2 cellular contexts compared by ENCODE assay signal in the genomic region with DNA sequence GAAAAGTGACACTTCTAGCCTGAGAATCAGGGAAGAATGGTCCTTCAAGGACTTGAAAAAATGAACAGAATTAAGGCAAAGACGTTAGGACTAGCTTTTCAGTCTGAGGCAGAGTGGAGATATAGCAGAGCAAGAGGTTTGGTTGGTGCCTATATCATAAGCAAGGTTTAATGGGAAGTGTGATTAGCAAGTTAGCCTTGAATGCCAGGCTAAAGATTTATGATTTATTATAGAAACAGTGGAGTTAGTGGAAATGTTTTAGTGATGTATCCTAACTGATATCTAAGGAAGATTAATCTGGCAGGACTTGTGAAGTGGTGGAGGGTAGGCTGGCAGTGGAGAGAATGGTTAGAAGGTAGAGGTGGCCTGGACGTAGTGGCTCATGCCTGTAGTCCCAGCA.
TF ChIP-seq lines count a peak whose summit lies in the region.

No MANE protein-coding gene starts in this region.

TF ChIP-seq in SK-N-SH, 30 proteins besides CTCF, POLR2A, EP300 and RAD21 (continued from another document):
- TF ChIP-seq ZBTB33 (IDR thresholded peaks at IDR 0.05; ENCODE audit: borderline replicate concordance, low read depth) = no peak
- TF ChIP-seq NFIC (IDR thresholded peaks at IDR 0.05; ENCODE audit: borderline replicate concordance) = no peak
- TF ChIP-seq, protein P1, sequence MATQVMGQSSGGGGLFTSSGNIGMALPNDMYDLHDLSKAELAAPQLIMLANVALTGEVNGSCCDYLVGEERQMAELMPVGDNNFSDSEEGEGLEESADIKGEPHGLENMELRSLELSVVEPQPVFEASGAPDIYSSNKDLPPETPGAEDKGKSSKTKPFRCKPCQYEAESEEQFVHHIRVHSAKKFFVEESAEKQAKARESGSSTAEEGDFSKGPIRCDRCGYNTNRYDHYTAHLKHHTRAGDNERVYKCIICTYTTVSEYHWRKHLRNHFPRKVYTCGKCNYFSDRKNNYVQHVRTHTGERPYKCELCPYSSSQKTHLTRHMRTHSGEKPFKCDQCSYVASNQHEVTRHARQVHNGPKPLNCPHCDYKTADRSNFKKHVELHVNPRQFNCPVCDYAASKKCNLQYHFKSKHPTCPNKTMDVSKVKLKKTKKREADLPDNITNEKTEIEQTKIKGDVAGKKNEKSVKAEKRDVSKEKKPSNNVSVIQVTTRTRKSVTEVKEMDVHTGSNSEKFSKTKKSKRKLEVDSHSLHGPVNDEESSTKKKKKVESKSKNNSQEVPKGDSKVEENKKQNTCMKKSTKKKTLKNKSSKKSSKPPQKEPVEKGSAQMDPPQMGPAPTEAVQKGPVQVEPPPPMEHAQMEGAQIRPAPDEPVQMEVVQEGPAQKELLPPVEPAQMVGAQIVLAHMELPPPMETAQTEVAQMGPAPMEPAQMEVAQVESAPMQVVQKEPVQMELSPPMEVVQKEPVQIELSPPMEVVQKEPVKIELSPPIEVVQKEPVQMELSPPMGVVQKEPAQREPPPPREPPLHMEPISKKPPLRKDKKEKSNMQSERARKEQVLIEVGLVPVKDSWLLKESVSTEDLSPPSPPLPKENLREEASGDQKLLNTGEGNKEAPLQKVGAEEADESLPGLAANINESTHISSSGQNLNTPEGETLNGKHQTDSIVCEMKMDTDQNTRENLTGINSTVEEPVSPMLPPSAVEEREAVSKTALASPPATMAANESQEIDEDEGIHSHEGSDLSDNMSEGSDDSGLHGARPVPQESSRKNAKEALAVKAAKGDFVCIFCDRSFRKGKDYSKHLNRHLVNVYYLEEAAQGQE (IDR thresholded peaks at IDR 0.05; ENCODE audit: low read depth, low read length) = no peak
- TF ChIP-seq ELF1 (IDR thresholded peaks at IDR 0.05) = no peak
- no peak for TF ChIP-seq SMC3 (IDR thresholded peaks at IDR 0.05; ENCODE audit: low read depth, low read length)
- TF ChIP-seq MAX (IDR thresholded peaks at IDR 0.05; ENCODE audit: low read depth) = no peak

TF ChIP-seq in SK-N-SH treated with all-trans-retinoic acid at 6 μM for 48 hours, 23 proteins besides CTCF, POLR2A, EP300 and RAD21 (continued from another document):
- TF ChIP-seq PATZ1 (CRISPR knock-in tag; IDR thresholded peaks at IDR 0.05; ENCODE audit: borderline replicate concordance) (no peak), OSR1 (CRISPR knock-in tag; IDR thresholded peaks at IDR 0.05) (no peak), ZNF565 (CRISPR knock-in tag; conservative IDR thresholded peaks at IDR 0.05; ENCODE audit: low read depth) (no peak), RARB (CRISPR knock-in tag; IDR thresholded peaks at IDR 0.05) (no peak), ZFP30 (CRISPR knock-in tag; IDR thresholded peaks at IDR 0.05) (no peak)
- TF ChIP-seq, protein P2, sequence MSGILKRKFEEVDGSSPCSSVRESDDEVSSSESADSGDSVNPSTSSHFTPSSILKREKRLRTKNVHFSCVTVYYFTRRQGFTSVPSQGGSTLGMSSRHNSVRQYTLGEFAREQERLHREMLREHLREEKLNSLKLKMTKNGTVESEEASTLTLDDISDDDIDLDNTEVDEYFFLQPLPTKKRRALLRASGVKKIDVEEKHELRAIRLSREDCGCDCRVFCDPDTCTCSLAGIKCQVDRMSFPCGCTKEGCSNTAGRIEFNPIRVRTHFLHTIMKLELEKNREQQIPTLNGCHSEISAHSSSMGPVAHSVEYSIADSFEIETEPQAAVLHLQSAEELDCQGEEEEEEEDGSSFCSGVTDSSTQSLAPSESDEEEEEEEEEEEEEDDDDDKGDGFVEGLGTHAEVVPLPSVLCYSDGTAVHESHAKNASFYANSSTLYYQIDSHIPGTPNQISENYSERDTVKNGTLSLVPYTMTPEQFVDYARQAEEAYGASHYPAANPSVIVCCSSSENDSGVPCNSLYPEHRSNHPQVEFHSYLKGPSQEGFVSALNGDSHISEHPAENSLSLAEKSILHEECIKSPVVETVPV (CRISPR knock-in tag; IDR thresholded peaks at IDR 0.05) = no peak
